Comparison of ENCODE assay signal across 23 cellular contexts in genomic region chr11:92751594-92751993, GRCh38.
"Had no signal": no experiment of that assay in that cellular context is flagged by ENCODE, and none has a peak within 500 bp of the region (broad histone marks: within the 10 kb centered on the region; RNA-seq: fewer than 3 reads in every experiment).

No MANE protein-coding gene starts in this region.

- ATAC-seq: left lobe of liver, lower lobe of right lung, right cardiac atrium had no signal

- H3K27ac ChIP-seq: foreskin keratinocyte, lower lobe of right lung, parathyroid adenoma, skin epidermis, suprapubic skin, tibial nerve had no signal

- H3K36me3 ChIP-seq: lower lobe of right lung, suprapubic skin, tibial nerve had no signal

- FAIRE-seq: astrocyte, endometrium, kidney had no signal

- DNase-seq: activated CD4-positive, alpha-beta memory T cell treated with anti-CD3 and anti-CD28 coated beads for 36 hours; activated CD4-positive, alpha-beta T cell treated with anti-CD3 and anti-CD28 coated beads for 48 hours; activated CD4-positive, CD25-positive, alpha-beta regulatory T cell; activated naive CD4-positive, alpha-beta T cell treated with Interleukin-2 at 50 U/mL for 16 hours; activated naive CD8-positive, alpha-beta T cell treated with anti-CD3 and anti-CD28 coated beads for 36 hours; activated T-cell treated with anti-CD3 and anti-CD28 coated beads, Interleukin-2, amount 50 U/mL, for 48 hours; effector CD4-positive, alpha-beta T cell; kidney; lower lobe of right lung; mesendoderm; nephron progenitor cell; right cardiac atrium; stimulated activated CD4-positive, alpha-beta T cell treated with anti-CD3 and anti-CD28 coated beads, Interleukin-1b, Interleukin-23, amount 100 ng/mL, for 48 hours; T1000 had no signal

- H3K4me3 ChIP-seq: lower lobe of right lung, mucosa of descending colon, skin epidermis, suprapubic skin, tibial nerve had no signal

- H3K9me3 ChIP-seq: lower lobe of right lung, mucosa of descending colon, suprapubic skin had no signal

- H3K4me1 ChIP-seq: lower lobe of right lung, parathyroid adenoma, suprapubic skin, tibial nerve had no signal

- H3K27me3 ChIP-seq: foreskin keratinocyte, suprapubic skin, tibial nerve had no signal
